ENCODE assay signal across 21 cellular contexts in genomic region chr20:37976862-37977261, GRCh38. TPM values are rescaled to one million over a fixed set of nuclear protein-coding genes. Genes with fewer than 3 reads are reported as not detected.
DNase-seq lines count a peak whose midpoint lies in the region; ATAC-seq, FAIRE-seq and TF ChIP-seq lines count a peak whose summit lies in the region.
"Had no signal": no experiment of that assay in that cellular context is flagged by ENCODE, and none has a peak within 500 bp of the region (broad histone marks: within the 10 kb centered on the region; RNA-seq: fewer than 3 reads in every experiment).

No MANE protein-coding gene starts in this region.

- dilution Hi-C loops in endothelial cell of umbilical vein (cut with MboI; ENCODE audit: extremely low pct_ligation_motif_present, low sequenced_read_pairs) = no loop called here

- no peak for TF ChIP-seq CTCF in endothelial cell of umbilical vein (IDR thresholded peaks at IDR 0.05; ENCODE audit: extremely low read depth in 1 of 2, insufficient read depth in 1 of 2, low read depth in 1 of 2, low read length in 2 of 2)
- no peak for TF ChIP-seq CTCF in lower lobe of right lung (IDR thresholded peaks at IDR 0.05)

- no peaks in the 10 kb centered on the region for H3K79me2 ChIP-seq in endothelial cell of umbilical vein (ENCODE audit: control insufficient read depth, insufficient read depth, low read length)

- CTCF ChIA-PET in endothelial cell of umbilical vein (lab: Charles Lee) = interaction anchor here (1.5 kb wide), 1 partner anchor 16 kb away, joined by 5 read pairs; no protein-coding TSS in a partner anchor

- BruUV-seq in endothelial cell of umbilical vein (replicated peaks; lab: Mats Ljungman, UMichigan) = no TSS peak

- H3K9me3 ChIP-seq in HUES48 (ENCODE audit: control insufficient read depth, insufficient read depth, low read length) (no peaks in the 10 kb centered on the region), endothelial cell of umbilical vein (replicated peaks; ENCODE audit: control insufficient read depth, insufficient read depth, low read length) (no peaks in the 10 kb centered on the region), neuron (ENCODE audit: low read length) (no peaks in the 10 kb centered on the region), lower lobe of right lung (no peaks in the 10 kb centered on the region)
- H3K9me3 ChIP-seq: breast epithelium, prostate gland had no signal

- H3K9me1 ChIP-seq in endothelial cell of umbilical vein (replicated peaks; ENCODE audit: control insufficient read depth, extremely low read depth, insufficient read depth, low read length) = no peaks in the 10 kb centered on the region

- no peak for TF ChIP-seq POLR2A in endothelial cell of umbilical vein (IDR thresholded peaks at IDR 0.05; ENCODE audit: low read depth, low read length)

- no peak for ATAC-seq in lower lobe of right lung
- no peak for ATAC-seq in HG03342 (IDR thresholded peaks at IDR 0.05; ENCODE audit: unreplicated experiment)
- ATAC-seq: activated naive CD4-positive, alpha-beta T cell treated with anti-CD3 and anti-CD28 coated beads, Interleukin-2, amount 50 U/mL, for 72 hours had no signal

- H3K4me3 ChIP-seq in HUES48 (ENCODE audit: low read depth, low read length) (peak overlapping the region; percentile 30), endothelial cell of umbilical vein (replicated peaks in 1 of 3; ENCODE audit: insufficient read depth in 1 of 3, low read depth in 1 of 3, low read length in 3 of 3) (no peak overlapping the region), neuron (ENCODE audit: low read length) (peak overlapping the region; percentile 21), lower lobe of right lung (no peak overlapping the region)
- H3K4me3 ChIP-seq: breast epithelium, prostate gland had no signal

- H3K9ac ChIP-seq in HUES48 (ENCODE audit: low read depth, low read length) = no peak overlapping the region
- H3K9ac ChIP-seq in endothelial cell of umbilical vein (replicated peaks; ENCODE audit: extremely low read depth, insufficient read depth, low read length) = no peak overlapping the region

- H3K36me3 ChIP-seq in HUES48 (ENCODE audit: control insufficient read depth, insufficient read depth, low read length) (no peaks in the 10 kb centered on the region), endothelial cell of umbilical vein (ENCODE audit: control insufficient read depth in 2 of 2, extremely low read depth in 1 of 2, insufficient read depth in 2 of 2, low read length in 2 of 2) (no peaks in the 10 kb centered on the region), neuron (ENCODE audit: insufficient read depth, low read length) (no peaks in the 10 kb centered on the region), lower lobe of right lung (peaks cover 14% of the 10 kb centered on the region)
- H3K36me3 ChIP-seq: breast epithelium, prostate gland had no signal

- peak; percentile 53 for DNase-seq in NCI-H2171 treated with DMSO at 0.1 percent for 48 hours (lab: John Stamatoyannopoulos, UW)
- DNase-seq in NCI-H2171 (lab: John Stamatoyannopoulos, UW) = no peak
- DNase-seq in endothelial cell of umbilical vein (ENCODE audit: low read depth, low spot score) = no peak
- no peak for DNase-seq in lower lobe of right lung
- DNase-seq in NCI-H187 (lab: John Stamatoyannopoulos, UW) = no peak
- DNase-seq: activated CD4-positive, alpha-beta T cell treated with anti-CD3 and anti-CD28 coated beads for 48 hours; activated T-cell treated with anti-CD3 and anti-CD28 coated beads for 4 hours; C1 segment of cervical spinal cord; GF-D8; NCI-H146; NCI-H446; stimulated activated CD4-positive, alpha-beta T cell treated with anti-CD3 and anti-CD28 coated beads, Interleukin-4, amount 100 ng/mL, for 4 hours; SW 1271 had no signal

- peaks cover 4% of the 10 kb centered on the region; the same call in 1 of the 2 replicates for H3K27me3 ChIP-seq in HUES48 (ENCODE audit: control insufficient read depth, insufficient read depth, low read length)
- peaks cover 8 to 15% of the 10 kb centered on the region in 2 experiments for H3K27me3 ChIP-seq in endothelial cell of umbilical vein (ENCODE audit: control insufficient read depth in 2 of 2, insufficient read depth in 2 of 2, low read length in 2 of 2)
- H3K27me3 ChIP-seq in neuron (ENCODE audit: insufficient read depth, low read length) = no peaks in the 10 kb centered on the region
- no peaks in the 10 kb centered on the region for H3K27me3 ChIP-seq in lower lobe of right lung (ENCODE audit: low read depth)
- H3K27me3 ChIP-seq: breast epithelium had no signal

- H3K27ac ChIP-seq in HUES48 (ENCODE audit: low read depth, low read length) = no peak overlapping the region
- no peak overlapping the region for H3K27ac ChIP-seq in endothelial cell of umbilical vein (ENCODE audit: insufficient read depth, low read depth, low read length)
- no peak overlapping the region for H3K27ac ChIP-seq in lower lobe of right lung
- H3K27ac ChIP-seq: breast epithelium, prostate gland had no signal

- H3K4me1 ChIP-seq in HUES48 (ENCODE audit: control insufficient read depth, insufficient read depth, low read length) = peaks cover 23% of the 10 kb centered on the region
- no peaks in the 10 kb centered on the region for H3K4me1 ChIP-seq in endothelial cell of umbilical vein (ENCODE audit: control insufficient read depth, extremely low read depth, insufficient read depth, low read length)
- H3K4me1 ChIP-seq in neuron (ENCODE audit: insufficient read depth, low read length) = peaks cover 15% of the 10 kb centered on the region
- no peaks in the 10 kb centered on the region for H3K4me1 ChIP-seq in lower lobe of right lung
- H3K4me1 ChIP-seq: breast epithelium, prostate gland had no signal

- no peaks in the 10 kb centered on the region for H4K20me1 ChIP-seq in endothelial cell of umbilical vein (replicated peaks; ENCODE audit: control insufficient read depth, extremely low read depth, insufficient read depth, low read length)

- intact Hi-C loops in endothelial cell of umbilical vein (cut with micrococcal nuclease) = no loop called here
- intact Hi-C loops in lower lobe of right lung (cut with DNase I) = no loop called here

- no peak overlapping the region for H3K4me2 ChIP-seq in endothelial cell of umbilical vein (ENCODE audit: insufficient read depth, low read length)

- H2AFZ ChIP-seq in endothelial cell of umbilical vein (ENCODE audit: low read depth, low read length) (no peak overlapping the region), neuron (ENCODE audit: low read depth, low read length) (no peak overlapping the region)

- no peak for FAIRE-seq in endothelial cell of umbilical vein (lab: Jason Lieb, UNC)
- FAIRE-seq: GM12891, TTC549 had no signal

- POLR2A ChIA-PET in endothelial cell of umbilical vein (lab: Charles Lee) = no interaction called here

TF ChIP-seq in endothelial cell of umbilical vein, 7 proteins besides CTCF, POLR2A, EP300 and RAD21:
- TF ChIP-seq FOS (IDR thresholded peaks at IDR 0.05; ENCODE audit: borderline replicate concordance, insufficient read depth, low read length) (no peak), EZH2 (IDR thresholded peaks at IDR 0.05; ENCODE audit: borderline replicate concordance, low read depth, low read length, severe bottlenecking) (peak; percentile 53), MAX (IDR thresholded peaks at IDR 0.05; ENCODE audit: insufficient read depth, insufficient read length) (no peak)

RNA-seq across cellular contexts. Expression of gene TTI1, which starts 56.4 kb away (rescaled TPM):
- total RNA-seq in endothelial cell of umbilical vein (21.4 and 23.2 TPM in 2 replicates), lower lobe of right lung (16.7 TPM)
- polyA plus RNA-seq in endothelial cell of umbilical vein = 13.2 and 13.5 TPM in 2 replicates
- 12.5 and 13.7 TPM in 2 replicates for polyA plus RNA-seq in endothelial cell of umbilical vein (2011; cell fraction: cytosol; rRNA removed)
- 18.0 and 19.7 TPM in 2 replicates for polyA plus RNA-seq in endothelial cell of umbilical vein (2011; cell fraction: nucleus; rRNA removed)
- 15.3 and 20.3 TPM in 2 replicates for polyA plus RNA-seq in endothelial cell of umbilical vein (2012)
- polyA minus RNA-seq in endothelial cell of umbilical vein = 37.5 and 40.6 TPM in 2 replicates
- 35.0 TPM for polyA minus RNA-seq in endothelial cell of umbilical vein (2011; cell fraction: cytosol; rRNA and poly(A)+ RNA removed)
- 25.1 and 40.8 TPM in 2 replicates for polyA minus RNA-seq in endothelial cell of umbilical vein (2011; cell fraction: nucleus; rRNA and poly(A)+ RNA removed)

RNA-seq across cellular contexts. Expression of gene RPRD1B, which starts 56.7 kb away (rescaled TPM):
- total RNA-seq in endothelial cell of umbilical vein (24.5 and 29.3 TPM in 2 replicates), lower lobe of right lung (25.6 TPM)
- polyA plus RNA-seq in endothelial cell of umbilical vein = 11.0 and 13.0 TPM in 2 replicates
- 12.9 and 13.1 TPM in 2 replicates for polyA plus RNA-seq in endothelial cell of umbilical vein (2011; cell fraction: cytosol; rRNA removed)
- polyA plus RNA-seq in endothelial cell of umbilical vein (2011; cell fraction: nucleus; rRNA removed) = 26.2 and 28.8 TPM in 2 replicates
- polyA plus RNA-seq in endothelial cell of umbilical vein (2012) = 15.5 and 16.1 TPM in 2 replicates
- 24.7 and 25.7 TPM in 2 replicates for polyA minus RNA-seq in endothelial cell of umbilical vein
- 35.5 TPM for polyA minus RNA-seq in endothelial cell of umbilical vein (2011; cell fraction: cytosol; rRNA and poly(A)+ RNA removed)
- polyA minus RNA-seq in endothelial cell of umbilical vein (2011; cell fraction: nucleus; rRNA and poly(A)+ RNA removed) = 31.7 and 52.8 TPM in 2 replicates

Comparison
In these comparisons a context has a peak if more than half of its experiments do, and no peak if none do; other contexts are left out.
1. H3K4me3 ChIP-seq: peak in HUES48 (single experiment) and neuron (single experiment); none in endothelial cell of umbilical vein (0 of 3) and lower lobe of right lung (single experiment).